ENCODE assay signal across 18 cellular contexts in the genomic region with DNA sequence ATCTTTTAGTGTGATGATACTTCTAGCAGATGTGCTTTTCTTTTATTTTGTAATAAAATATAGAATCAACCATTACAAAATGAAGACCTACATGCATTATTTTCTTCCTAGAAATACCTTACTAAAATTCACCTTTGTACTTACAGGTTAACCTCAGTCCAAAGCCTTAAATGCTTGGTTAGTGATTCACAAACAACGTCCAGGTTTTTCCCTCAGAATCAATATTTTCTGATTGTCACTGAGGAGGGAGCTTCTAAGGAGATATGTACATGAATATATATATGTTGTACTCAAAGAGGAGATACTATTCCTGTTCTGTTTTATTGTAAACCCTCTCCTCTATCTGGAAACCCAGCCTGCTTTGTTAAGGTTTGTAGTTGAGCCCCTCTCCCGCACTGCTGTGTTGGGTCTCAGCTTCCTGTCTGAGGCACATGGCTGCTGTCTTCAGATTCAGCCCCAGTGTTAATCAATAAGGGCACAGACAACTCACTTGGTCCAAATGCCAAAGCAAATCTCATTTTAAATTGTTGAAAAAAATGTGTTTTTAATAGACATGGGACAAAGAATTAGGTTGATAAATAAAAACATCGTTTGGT. TPM values are rescaled to one million over a fixed set of nuclear protein-coding genes. Genes with fewer than 3 reads are reported as not detected.
A peak's percentile ranks its signal among the peaks of the same experiment; 100 is the strongest.
DNase-seq lines count a peak whose midpoint lies in the region; ATAC-seq and TF ChIP-seq lines count a peak whose summit lies in the region.
"Had no signal": no experiment of that assay in that cellular context is flagged by ENCODE, and none has a peak within 500 bp of the region (broad histone marks: within the 10 kb centered on the region; RNA-seq: fewer than 3 reads in every experiment).

No MANE protein-coding gene starts in this region.

- H3K4me1 ChIP-seq in liver (ENCODE audit: control insufficient read depth in 4 of 4, insufficient read depth in 4 of 4, low read length in 3 of 4): peaks cover 0 to 2% (median 0%) of the 10 kb centered on the region in 4 donors
- H3K4me1 ChIP-seq: A549 had no signal

- WGBS in liver: 34% methylated on average over 3 of the region's 3 CpGs

- no peaks in the 10 kb centered on the region for H3K9me3 Mint-ChIP-seq in glutamatergic neuron (ENCODE audit: unreplicated experiment)
- H3K9me3 Mint-ChIP-seq in progenitor cell of endocrine pancreas (ENCODE audit: low read depth): no peaks in the 10 kb centered on the region

- H3K4me1 Mint-ChIP-seq in glutamatergic neuron (ENCODE audit: low read depth, unreplicated experiment): peaks cover 15% of the 10 kb centered on the region
- peaks cover 17% of the 10 kb centered on the region for H3K4me1 Mint-ChIP-seq in progenitor cell of endocrine pancreas (ENCODE audit: low read depth)

- no peak for TF ChIP-seq RAD21 in liver (IDR thresholded peaks at IDR 0.05)

- H3K4me3 Mint-ChIP-seq in glutamatergic neuron (ENCODE audit: unreplicated experiment) (peak overlapping the region; percentile 7), progenitor cell of endocrine pancreas (ENCODE audit: low read depth) (no peak overlapping the region)

- H3K27ac ChIP-seq in liver (ENCODE audit: low read depth in 1 of 2, low read length in 2 of 2): no peak overlapping the region
- H3K27ac ChIP-seq: A549 had no signal

- no peaks in the 10 kb centered on the region for H3K9me3 ChIP-seq in liver (ENCODE audit: control insufficient read depth in 4 of 4, low read length in 3 of 4)
- H3K9me3 ChIP-seq: A549 had no signal

- no peaks in the 10 kb centered on the region for H3K36me3 ChIP-seq in liver (ENCODE audit: control insufficient read depth in 4 of 4, insufficient read depth in 3 of 4, low read depth in 1 of 4, low read length in 3 of 4)

- peak; percentile 9 for DNase-seq in HT-29 (ENCODE audit: low spot score)
- DNase-seq in glutamatergic neuron: peak; percentile 16
- no peak for DNase-seq in progenitor cell of endocrine pancreas (ENCODE audit: low spot score, unreplicated experiment)
- DNase-seq in activated CD4-positive, alpha-beta T cell treated with anti-CD3 and anti-CD28 coated beads, Interleukin-2, amount 50 U/mL, for 4 hours: no peak
- no peak for DNase-seq in stimulated activated naive CD8-positive, alpha-beta T cell treated with anti-CD3 and anti-CD28 coated beads, Interleukin-15, Interleukin-2, amounts not matched to agents 100 U/mL and 50 U/mL, for 24 hours
- DNase-seq: C1 segment of cervical spinal cord; DMS 273 treated with DMSO at 0.1 percent for 48 hours; GDM1; NCI-H187; NCI-H69; NK-92 treated with Interleukin-12 subunit alpha and Interleukin-12 subunit beta, amount 100 ng/mL, for 24 hours; SHP77 treated with DMSO at 0.1 percent for 48 hours had no signal

- peak overlapping the region; percentile 84 for H3K27ac Mint-ChIP-seq in glutamatergic neuron (ENCODE audit: unreplicated experiment)
- peak overlapping the region; percentile 83 for H3K27ac Mint-ChIP-seq in progenitor cell of endocrine pancreas

- ATAC-seq in HG02759 (IDR thresholded peaks at IDR 0.05; ENCODE audit: unreplicated experiment): no peak
- ATAC-seq in stimulated activated naive CD8-positive, alpha-beta T cell treated with anti-CD3 and anti-CD28 coated beads, Interleukin-15, Interleukin-2, amounts not matched to agents 100 U/mL and 50 U/mL, for 24 hours: no peak
- ATAC-seq: A549, GM12878 had no signal

- H3K27me3 Mint-ChIP-seq in glutamatergic neuron (ENCODE audit: unreplicated experiment) (no peaks in the 10 kb centered on the region), progenitor cell of endocrine pancreas (no peaks in the 10 kb centered on the region)

- no peak overlapping the region for H3K4me3 ChIP-seq in liver (ENCODE audit: low read depth in 1 of 3, low read length in 3 of 3)
- H3K4me3 ChIP-seq: A549, GM12878 had no signal

- H3K36me3 Mint-ChIP-seq in glutamatergic neuron (ENCODE audit: unreplicated experiment): no peaks in the 10 kb centered on the region
- H3K36me3 Mint-ChIP-seq in progenitor cell of endocrine pancreas (ENCODE audit: insufficient read depth): no peaks in the 10 kb centered on the region

- no peak overlapping the region for H3K9ac ChIP-seq in liver (ENCODE audit: low read depth in 1 of 2, low read length in 2 of 2)

- TF ChIP-seq CTCF in glutamatergic neuron (IDR thresholded peaks at IDR 0.05; ENCODE audit: partially characterized antibody, unreplicated experiment): no peak
- TF ChIP-seq CTCF in liver (IDR thresholded peaks at IDR 0.05; ENCODE audit: low read depth, low read length, missing input control): no peak
- TF ChIP-seq CTCF in progenitor cell of endocrine pancreas (IDR thresholded peaks at IDR 0.05; ENCODE audit: unreplicated experiment): no peak

- H3K27me3 ChIP-seq in liver (ENCODE audit: control insufficient read depth in 4 of 4, insufficient read depth in 4 of 4, low read length in 3 of 4): no peaks in the 10 kb centered on the region

TF ChIP-seq in liver, 16 proteins besides CTCF, POLR2A, EP300 and RAD21:
- TF ChIP-seq, protein P1, sequence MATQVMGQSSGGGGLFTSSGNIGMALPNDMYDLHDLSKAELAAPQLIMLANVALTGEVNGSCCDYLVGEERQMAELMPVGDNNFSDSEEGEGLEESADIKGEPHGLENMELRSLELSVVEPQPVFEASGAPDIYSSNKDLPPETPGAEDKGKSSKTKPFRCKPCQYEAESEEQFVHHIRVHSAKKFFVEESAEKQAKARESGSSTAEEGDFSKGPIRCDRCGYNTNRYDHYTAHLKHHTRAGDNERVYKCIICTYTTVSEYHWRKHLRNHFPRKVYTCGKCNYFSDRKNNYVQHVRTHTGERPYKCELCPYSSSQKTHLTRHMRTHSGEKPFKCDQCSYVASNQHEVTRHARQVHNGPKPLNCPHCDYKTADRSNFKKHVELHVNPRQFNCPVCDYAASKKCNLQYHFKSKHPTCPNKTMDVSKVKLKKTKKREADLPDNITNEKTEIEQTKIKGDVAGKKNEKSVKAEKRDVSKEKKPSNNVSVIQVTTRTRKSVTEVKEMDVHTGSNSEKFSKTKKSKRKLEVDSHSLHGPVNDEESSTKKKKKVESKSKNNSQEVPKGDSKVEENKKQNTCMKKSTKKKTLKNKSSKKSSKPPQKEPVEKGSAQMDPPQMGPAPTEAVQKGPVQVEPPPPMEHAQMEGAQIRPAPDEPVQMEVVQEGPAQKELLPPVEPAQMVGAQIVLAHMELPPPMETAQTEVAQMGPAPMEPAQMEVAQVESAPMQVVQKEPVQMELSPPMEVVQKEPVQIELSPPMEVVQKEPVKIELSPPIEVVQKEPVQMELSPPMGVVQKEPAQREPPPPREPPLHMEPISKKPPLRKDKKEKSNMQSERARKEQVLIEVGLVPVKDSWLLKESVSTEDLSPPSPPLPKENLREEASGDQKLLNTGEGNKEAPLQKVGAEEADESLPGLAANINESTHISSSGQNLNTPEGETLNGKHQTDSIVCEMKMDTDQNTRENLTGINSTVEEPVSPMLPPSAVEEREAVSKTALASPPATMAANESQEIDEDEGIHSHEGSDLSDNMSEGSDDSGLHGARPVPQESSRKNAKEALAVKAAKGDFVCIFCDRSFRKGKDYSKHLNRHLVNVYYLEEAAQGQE (IDR thresholded peaks at IDR 0.05): no peak
- TF ChIP-seq RXRA (IDR thresholded peaks at IDR 0.05): no peak
- TF ChIP-seq, protein P2, sequence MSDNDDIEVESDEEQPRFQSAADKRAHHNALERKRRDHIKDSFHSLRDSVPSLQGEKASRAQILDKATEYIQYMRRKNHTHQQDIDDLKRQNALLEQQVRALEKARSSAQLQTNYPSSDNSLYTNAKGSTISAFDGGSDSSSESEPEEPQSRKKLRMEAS (IDR thresholded peaks at IDR 0.05): no peak
- TF ChIP-seq, protein P3, sequence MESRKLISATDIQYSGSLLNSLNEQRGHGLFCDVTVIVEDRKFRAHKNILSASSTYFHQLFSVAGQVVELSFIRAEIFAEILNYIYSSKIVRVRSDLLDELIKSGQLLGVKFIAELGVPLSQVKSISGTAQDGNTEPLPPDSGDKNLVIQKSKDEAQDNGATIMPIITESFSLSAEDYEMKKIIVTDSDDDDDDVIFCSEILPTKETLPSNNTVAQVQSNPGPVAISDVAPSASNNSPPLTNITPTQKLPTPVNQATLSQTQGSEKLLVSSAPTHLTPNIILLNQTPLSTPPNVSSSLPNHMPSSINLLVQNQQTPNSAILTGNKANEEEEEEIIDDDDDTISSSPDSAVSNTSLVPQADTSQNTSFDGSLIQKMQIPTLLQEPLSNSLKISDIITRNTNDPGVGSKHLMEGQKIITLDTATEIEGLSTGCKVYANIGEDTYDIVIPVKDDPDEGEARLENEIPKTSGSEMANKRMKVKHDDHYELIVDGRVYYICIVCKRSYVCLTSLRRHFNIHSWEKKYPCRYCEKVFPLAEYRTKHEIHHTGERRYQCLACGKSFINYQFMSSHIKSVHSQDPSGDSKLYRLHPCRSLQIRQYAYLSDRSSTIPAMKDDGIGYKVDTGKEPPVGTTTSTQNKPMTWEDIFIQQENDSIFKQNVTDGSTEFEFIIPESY (IDR thresholded peaks at IDR 0.05): no peak
- peak; percentile 12 to 26 for TF ChIP-seq HNF4A (conservative IDR thresholded peaks at IDR 0.05)

RNA-seq across cellular contexts. Expression of a gene that starts 33.9 kb away (rescaled TPM):
- not detected in 2 replicates for total RNA-seq in HT-29 (2014; rRNA removed; shearing (Covaris generic))
- total RNA-seq in glutamatergic neuron (ENCODE audit: unreplicated experiment) (17.4 TPM), liver (not detected), progenitor cell of endocrine pancreas (0.31 and 0.95 TPM in 2 replicates)
- not detected for polyA plus RNA-seq in liver
- total RNA-seq: GM12878, OCI-LY7, RPMI7951 had no signal
- polyA plus RNA-seq: A549 had no signal

Comparison
In these comparisons a context has a peak if more than half of its experiments do, and no peak if none do; other contexts are left out.
1. DNase-seq: peak in HT-29 (single experiment) and glutamatergic neuron (single experiment); none in progenitor cell of endocrine pancreas (single experiment), activated CD4-positive, alpha-beta T cell treated with anti-CD3 and anti-CD28 coated beads, Interleukin-2, amount 50 U/mL, for 4 hours (0 of 2) and stimulated activated naive CD8-positive, alpha-beta T cell treated with anti-CD3 and anti-CD28 coated beads, Interleukin-15, Interleukin-2, amounts not matched to agents 100 U/mL and 50 U/mL, for 24 hours (single experiment).